Comparison of ENCODE assay signal across 1 cellular context in genomic region chr16:70790815-70791214, GRCh38.
TF ChIP-seq lines count a peak whose summit lies in the region.

No MANE protein-coding gene starts in this region.

TF ChIP-seq in WTC11, 78 proteins besides CTCF, POLR2A, EP300 and RAD21 (continued from another document):
- TF ChIP-seq STAT6 (CRISPR knock-in tag; conservative IDR thresholded peaks at IDR 0.05; ENCODE audit: low read depth) (no peak), SOX15 (CRISPR knock-in tag; IDR thresholded peaks at IDR 0.05) (no peak), AR (CRISPR knock-in tag; IDR thresholded peaks at IDR 0.05) (no peak), ZNF138 (CRISPR knock-in tag; conservative IDR thresholded peaks at IDR 0.05) (no peak), TP53 (CRISPR knock-in tag; IDR thresholded peaks at IDR 0.05) (no peak)
